21 cellular contexts compared by ENCODE assay signal in genomic region chr5:126189862-126190261, GRCh38.
DNase-seq lines count a peak whose midpoint lies in the region; ATAC-seq and TF ChIP-seq lines count a peak whose summit lies in the region.
"Had no signal": no experiment of that assay in that cellular context is flagged by ENCODE, and none has a peak within 500 bp of the region (broad histone marks: within the 10 kb centered on the region; RNA-seq: fewer than 3 reads in every experiment).

No MANE protein-coding gene starts in this region.

- no peaks in the 10 kb centered on the region for H3K27me3 ChIP-seq in endodermal cell (ENCODE audit: control insufficient read depth, insufficient read depth, low read length, poor library complexity, severe bottlenecking)
- H3K27me3 ChIP-seq: MG63 had no signal

- 47 to 63% methylated on average over 1 to 4 of the region's 4 CpGs for WGBS in endodermal cell (ENCODE audit: insufficient coverage in 1 of 2, insufficient read length in 1 of 2), 2 experiments

- H3K36me3 ChIP-seq in endodermal cell (ENCODE audit: control insufficient read depth, insufficient read depth, low read length): no peaks in the 10 kb centered on the region
- H3K36me3 ChIP-seq: MG63 had no signal

- H3K4me3 Mint-ChIP-seq in endodermal cell: no peak overlapping the region
- H3K4me3 Mint-ChIP-seq: CD8-positive, alpha-beta T cell; IgD-negative memory B cell had no signal

- H3K9me3 Mint-ChIP-seq in endodermal cell: peaks cover 6% of the 10 kb centered on the region
- H3K9me3 Mint-ChIP-seq: IgD-negative memory B cell had no signal

- peaks cover 6% of the 10 kb centered on the region for H3K36me3 Mint-ChIP-seq in endodermal cell (ENCODE audit: low read depth)
- H3K36me3 Mint-ChIP-seq: CD8-positive, alpha-beta T cell; IgD-negative memory B cell had no signal

- H3K27ac ChIP-seq in endodermal cell (ENCODE audit: low read depth, low read length): no peak overlapping the region
- H3K27ac ChIP-seq: A549 had no signal

- H3K4me1 Mint-ChIP-seq in endodermal cell: peaks cover 21% of the 10 kb centered on the region
- H3K4me1 Mint-ChIP-seq: IgD-negative memory B cell had no signal

- ATAC-seq in GM21381 (IDR thresholded peaks at IDR 0.05; ENCODE audit: unreplicated experiment): no peak
- ATAC-seq: A549; CD8-positive, alpha-beta T cell; HCT116 had no signal

- DNase-seq in ELF-1 (ENCODE audit: low read depth, low spot score) (peak; percentile 60), NCI-H146 (lab: John Stamatoyannopoulos, UW) (peak; percentile 71), endodermal cell (peak; percentile 64), iPS-NIHi7 (ENCODE audit: extremely low spot score) (peak; percentile 60), HuH-7.5 (ENCODE audit: low spot score) (no peak)
- DNase-seq in stimulated activated naive CD4-positive, alpha-beta T cell treated with Interleukin-2 at 50 U/mL for 16 hours (lab: John Stamatoyannopoulos, UW): no peak
- DNase-seq: CD8-positive, alpha-beta T cell; DMS79 treated with DMSO at 0.1 percent for 48 hours; Karpas-422; MG63; NCI-H1048; NCI-H1436 treated with DMSO at 0.1 percent for 48 hours; NCI-H2107; NCI-H2227 treated with DMSO at 0.1 percent for 48 hours; NCI-H524; SHP77 treated with DMSO at 0.1 percent for 48 hours; SK-N-SH had no signal

- H3K27ac Mint-ChIP-seq in endodermal cell: no peak overlapping the region
- H3K27ac Mint-ChIP-seq: CD8-positive, alpha-beta T cell; IgD-negative memory B cell had no signal

- no peak overlapping the region for H3K4me3 ChIP-seq in endodermal cell (ENCODE audit: low read length)
- H3K4me3 ChIP-seq: A549, MG63 had no signal

- peaks cover 21% of the 10 kb centered on the region for H3K9me3 ChIP-seq in endodermal cell (ENCODE audit: control insufficient read depth, low read length)
- H3K9me3 ChIP-seq: A549, SK-N-SH had no signal

- H3K9ac ChIP-seq in endodermal cell (ENCODE audit: extremely low read depth, low read length, poor library complexity, severe bottlenecking): no peak overlapping the region
- H3K9ac ChIP-seq: SK-N-SH had no signal

- no peaks in the 10 kb centered on the region for H3K27me3 Mint-ChIP-seq in endodermal cell (ENCODE audit: insufficient read depth)
- H3K27me3 Mint-ChIP-seq: IgD-negative memory B cell had no signal

- TF ChIP-seq CTCF in endodermal cell (conservative IDR thresholded peaks at IDR 0.05): no peak

- H3K4me1 ChIP-seq in endodermal cell (ENCODE audit: control insufficient read depth, insufficient read depth, low read length): peaks cover 5% of the 10 kb centered on the region
- H3K4me1 ChIP-seq: A549 had no signal

Comparison
In these comparisons a context has a peak if more than half of its experiments do, and no peak if none do; other contexts are left out.
1. DNase-seq: peak in ELF-1 (single experiment), NCI-H146 (single experiment), endodermal cell (single experiment) and iPS-NIHi7 (single experiment); none in HuH-7.5 (single experiment) and stimulated activated naive CD4-positive, alpha-beta T cell treated with Interleukin-2 at 50 U/mL for 16 hours (single experiment).